In genomic region chr7:2004841-2005351, GRCh38 we compare ENCODE assay signal across 15 cellular contexts.
DNase-seq lines count a peak whose midpoint lies in the region; ATAC-seq and TF ChIP-seq lines count a peak whose summit lies in the region.
"Had no signal": no experiment of that assay in that cellular context is flagged by ENCODE, and none has a peak within 500 bp of the region (broad histone marks: within the 10 kb centered on the region; RNA-seq: fewer than 3 reads in every experiment).

No MANE protein-coding gene starts in this region.

- intact Hi-C loops in transverse colon (cut with DNase I; ENCODE audit: low total_unique reads), result no loop called here

- 93 to 94% methylated on average over 20 to 22 of the region's 22 CpGs for whole genome bisulfite sequencing in endodermal cell (ENCODE audit: insufficient coverage in 1 of 2, insufficient read length in 1 of 2), 2 experiments
- 90 to 100% methylated on average over 2 to 19 of the region's 22 CpGs for WGBS in transverse colon (ENCODE audit: low coverage in 1 of 2), 2 donors

- TF ChIP-seq EP300 in transverse colon (IDR thresholded peaks at IDR 0.05; ENCODE audit: low read depth), result no peak

- no peaks in the 10 kb centered on the region for H3K36me3 Mint-ChIP-seq in endodermal cell (ENCODE audit: low read depth)

- in situ Hi-C loops in transverse colon (cut with MboI; ENCODE audit: low pct_ligation_motif_present in 1 of 4, low pct_unique_long_range_greater_than_20kb in 1 of 4, low sequenced_read_pairs in 3 of 4), result no loop called here

- no peaks in the 10 kb centered on the region for H3K9me3 Mint-ChIP-seq in endodermal cell
- H3K9me3 Mint-ChIP-seq: activated CD4-positive, alpha-beta T cell treated with anti-CD3 and anti-CD28 coated beads, Interleukin-2, amount 10 ng/mL, durations not matched to agents 24 days and 14 days; T-helper 1 cell treated with Interleukin-12 subunit alpha and Interleukin-12 subunit beta and Interleukin-4 antibody, amounts not matched to agents 30 μg/mL and 1 μg/mL, for 36 hours had no signal

- no peaks in the 10 kb centered on the region for H3K27me3 Mint-ChIP-seq in endodermal cell (ENCODE audit: insufficient read depth)
- H3K27me3 Mint-ChIP-seq: activated CD4-positive, alpha-beta T cell treated with anti-CD3 and anti-CD28 coated beads, Interleukin-2, amount 10 ng/mL, durations not matched to agents 24 days and 14 days had no signal

- no peak overlapping the region for H3K9ac ChIP-seq in endodermal cell (ENCODE audit: extremely low read depth, low read length, poor library complexity, severe bottlenecking)
- H3K9ac ChIP-seq: parathyroid adenoma had no signal

- H3K4me3 Mint-ChIP-seq in endodermal cell, result no peak overlapping the region
- H3K4me3 Mint-ChIP-seq: activated CD4-positive, alpha-beta T cell treated with anti-CD3 and anti-CD28 coated beads, Interleukin-2, amount 10 ng/mL, durations not matched to agents 24 days and 14 days; T-helper 1 cell treated with Interleukin-12 subunit alpha and Interleukin-12 subunit beta and Interleukin-4 antibody, amounts not matched to agents 30 μg/mL and 1 μg/mL, for 36 hours had no signal

- H3K36me3 ChIP-seq in endodermal cell (ENCODE audit: control insufficient read depth, insufficient read depth, low read length), result no peaks in the 10 kb centered on the region
- H3K36me3 ChIP-seq in transverse colon, result no peaks in the 10 kb centered on the region

- ATAC-seq in GM19397 (IDR thresholded peaks at IDR 0.05; ENCODE audit: unreplicated experiment) (no peak), HG03442 (IDR thresholded peaks at IDR 0.05; ENCODE audit: unreplicated experiment) (no peak)

- H3K27ac ChIP-seq in endodermal cell (ENCODE audit: low read depth, low read length), result no peak overlapping the region
- H3K27ac ChIP-seq in transverse colon, result no peak overlapping the region
- H3K27ac ChIP-seq: parathyroid adenoma, tibial artery had no signal

- no peaks in the 10 kb centered on the region for H3K27me3 ChIP-seq in endodermal cell (ENCODE audit: control insufficient read depth, insufficient read depth, low read length, poor library complexity, severe bottlenecking)
- H3K27me3 ChIP-seq in transverse colon, result no peaks in the 10 kb centered on the region
- H3K27me3 ChIP-seq: tibial artery had no signal

- peak overlapping the region; percentile 74 for H3K27ac Mint-ChIP-seq in endodermal cell
- H3K27ac Mint-ChIP-seq: activated CD4-positive, alpha-beta T cell treated with anti-CD3 and anti-CD28 coated beads, Interleukin-2, amount 10 ng/mL, durations not matched to agents 24 days and 14 days; T-helper 1 cell treated with Interleukin-12 subunit alpha and Interleukin-12 subunit beta and Interleukin-4 antibody, amounts not matched to agents 30 μg/mL and 1 μg/mL, for 36 hours had no signal

- no peak overlapping the region for H3K4me3 ChIP-seq in endodermal cell (ENCODE audit: low read length)
- H3K4me3 ChIP-seq in transverse colon, result no peak overlapping the region
- H3K4me3 ChIP-seq: tibial artery had no signal

- peak; percentile 13 for DNase-seq in activated T-cell treated with anti-CD3 and anti-CD28 coated beads, Interleukin-2, amount 50 U/mL, for 1 hour
- DNase-seq in activated T-cell treated with anti-CD3 and anti-CD28 coated beads for 4 hours (no peak), endodermal cell (peak; percentile 38), mesenteric fat pad (ENCODE audit: low spot score) (peak; percentile 77), transverse colon (peak; percentile 3)
- no peak for DNase-seq in activated CD4-positive, alpha-beta T cell treated with anti-CD3 and anti-CD28 coated beads for 4 hours
- DNase-seq: activated CD4-positive, alpha-beta T cell treated with anti-CD3 and anti-CD28 coated beads, Interleukin-2, amount 10 ng/mL, durations not matched to agents 24 days and 14 days; effector CD4-positive, alpha-beta T cell; NCI-H2081; RPMI8226 had no signal

- TF ChIP-seq CTCF in endodermal cell (conservative IDR thresholded peaks at IDR 0.05) (no peak), transverse colon (IDR thresholded peaks at IDR 0.05) (no peak)

- TF ChIP-seq POLR2A in transverse colon (IDR thresholded peaks at IDR 0.05), result no peak

- H3K9me3 ChIP-seq in endodermal cell (ENCODE audit: control insufficient read depth, low read length), result no peaks in the 10 kb centered on the region
- H3K9me3 ChIP-seq in transverse colon, result no peaks in the 10 kb centered on the region
- H3K9me3 ChIP-seq: tibial artery had no signal

- H3K4me1 ChIP-seq in endodermal cell (ENCODE audit: control insufficient read depth, insufficient read depth, low read length) (no peaks in the 10 kb centered on the region), transverse colon (no peaks in the 10 kb centered on the region)
- H3K4me1 ChIP-seq: parathyroid adenoma, tibial artery had no signal

- no peaks in the 10 kb centered on the region for H3K4me1 Mint-ChIP-seq in endodermal cell

Comparison
In these comparisons a context has a peak if more than half of its experiments do, and no peak if none do; other contexts are left out.
1. DNase-seq: peak in activated T-cell treated with anti-CD3 and anti-CD28 coated beads, Interleukin-2, amount 50 U/mL, for 1 hour (single experiment), endodermal cell (single experiment), mesenteric fat pad (single experiment) and transverse colon (single experiment); none in activated T-cell treated with anti-CD3 and anti-CD28 coated beads for 4 hours (single experiment) and activated CD4-positive, alpha-beta T cell treated with anti-CD3 and anti-CD28 coated beads for 4 hours (0 of 2).